Comparison of ENCODE assay signal across 8 cellular contexts in genomic region chr5:139689631-139690384, GRCh38. TPM values are rescaled to one million over a fixed set of nuclear protein-coding genes. Genes with fewer than 3 reads are reported as not detected.
DNase-seq lines count a peak whose midpoint lies in the region; ATAC-seq, FAIRE-seq and TF ChIP-seq lines count a peak whose summit lies in the region.

No MANE protein-coding gene starts in this region.

- H3K9ac ChIP-seq in HUES6 (ENCODE audit: low read length): peak overlapping the region; percentile 1

- H3K9me3 ChIP-seq in HUES6 (ENCODE audit: control insufficient read depth, insufficient read depth, low read depth, low read length): no peaks in the 10 kb centered on the region
- no peaks in the 10 kb centered on the region for H3K9me3 ChIP-seq in thyroid gland

- H3K36me3 ChIP-seq in HUES6 (ENCODE audit: control insufficient read depth, insufficient read depth, low read length) (peaks cover 9% of the 10 kb centered on the region; the same call in 1 of the 2 replicates), kidney epithelial cell (ENCODE audit: control insufficient read depth, insufficient read depth, low read length) (peaks cover 2% of the 10 kb centered on the region), thyroid gland (no peaks in the 10 kb centered on the region)

- DNase-seq in Calu3 (peak; percentile 52), astrocyte of the cerebellum (ENCODE audit: low read depth) (no peak), kidney epithelial cell (ENCODE audit: low read depth) (no peak), thyroid gland (no peak), NK-92 (lab: John Stamatoyannopoulos, UW; ENCODE audit: unreplicated experiment) (no peak), GM19239 (ENCODE audit: insufficient read length, low spot score) (no peak)

- H3K4me3 ChIP-seq in HUES6 (ENCODE audit: low read depth, low read length) (no peak overlapping the region), astrocyte of the cerebellum (ENCODE audit: low read depth, low read length) (no peak overlapping the region), kidney epithelial cell (ENCODE audit: low read depth, low read length) (no peak overlapping the region), thyroid gland (replicated peaks in 1 of 3) (no peak overlapping the region)

- 80 to 83% methylated on average over 3 to 17 of the region's 17 CpGs for WGBS in thyroid gland, 2 donors

- no TSS peak for BruUV-seq in Calu3 (replicated peaks; lab: Mats Ljungman, UMichigan)

- H3K27ac Mint-ChIP-seq in Calu3 (ENCODE audit: unreplicated experiment): peak overlapping the region; percentile 6

- H3K27me3 Mint-ChIP-seq in Calu3 (ENCODE audit: unreplicated experiment): no peaks in the 10 kb centered on the region

- no peak for ATAC-seq in HG02571 (IDR thresholded peaks at IDR 0.05; ENCODE audit: unreplicated experiment)

- H3K4me1 ChIP-seq in HUES6 (ENCODE audit: control insufficient read depth, insufficient read depth, low read length) (peaks cover 71% of the 10 kb centered on the region), thyroid gland (peaks cover 34 to 57% of the 10 kb centered on the region in 2 donors)

- in situ Hi-C loops in astrocyte of the cerebellum (cut with HindIII; ENCODE audit: low sequenced_read_pairs): loop anchor here (10.0 kb wide), 1 partner anchor 45 kb away; the partner anchor contains the start of gene CXXC5

- H3K27ac ChIP-seq in HUES6 (ENCODE audit: low read depth, low read length) (no peak overlapping the region; the same call in 1 of the 2 replicates), thyroid gland (peak overlapping the region in 2 of 3 donors; percentile 65 to 74)

- H3K36me3 Mint-ChIP-seq in Calu3 (ENCODE audit: insufficient read depth, unreplicated experiment): peaks cover 29% of the 10 kb centered on the region

- CTCF ChIA-PET in Calu3 (lab: Charles Lee): interaction anchor here (0.7 to 6.1 kb wide), 8 partner anchors 12 to 76 kb away, joined by 3 to 102 read pairs (median 6); partner anchors contain the start of gene CXXC5

- TF ChIP-seq CTCF in Calu3 (IDR thresholded peaks at IDR 0.05; ENCODE audit: unreplicated experiment) (peak; percentile 52), astrocyte of the cerebellum (IDR thresholded peaks at IDR 0.05; ENCODE audit: low read depth, low read length, missing control alignments) (peak; percentile 64), kidney epithelial cell (IDR thresholded peaks at IDR 0.05; ENCODE audit: insufficient read depth, low read length, poor library complexity, severe bottlenecking) (peak; percentile 30), thyroid gland (IDR thresholded peaks at IDR 0.05) (peak in 4 of 6 experiments; percentile 40 to 56 (median 52))

- H3K27me3 ChIP-seq in HUES6 (ENCODE audit: control insufficient read depth, insufficient read depth, low read length) (no peaks in the 10 kb centered on the region), kidney epithelial cell (ENCODE audit: control insufficient read depth, insufficient read depth, low read length) (no peaks in the 10 kb centered on the region), thyroid gland (no peaks in the 10 kb centered on the region)

- no peaks in the 10 kb centered on the region for H3K9me3 Mint-ChIP-seq in Calu3 (ENCODE audit: low read depth, unreplicated experiment)

- H3K4me3 Mint-ChIP-seq in Calu3 (ENCODE audit: low read depth, unreplicated experiment): no peak overlapping the region

- FAIRE-seq in GM19239 (lab: Jason Lieb, UNC): no peak

- H3K4me1 Mint-ChIP-seq in Calu3 (ENCODE audit: low read depth, unreplicated experiment): peaks cover 15% of the 10 kb centered on the region

- intact Hi-C loops in Calu3 (cut with micrococcal nuclease; ENCODE audit: unreplicated experiment): loop anchor here (1.0 kb wide), 1 partner anchor 57 kb away; no protein-coding TSS in a partner anchor
- intact Hi-C loops in thyroid gland (cut with DNase I): loop anchor here (5.0 to 10.0 kb wide), 2 partner anchors 53 to 75 kb away; no protein-coding TSS in a partner anchor

- TF ChIP-seq POLR2A in thyroid gland (IDR thresholded peaks at IDR 0.05): no peak

RNA-seq across cellular contexts. Expression of gene CXXC5, which starts 41.7 kb away (rescaled TPM):
- 64.1 and 69.1 TPM in 2 replicates for total RNA-seq in Calu3 (2022)
- 167 and 183 TPM in 2 replicates for total RNA-seq in kidney epithelial cell
- 10 to 100 TPM; 52.3 to 81.8 (median 62.6) TPM for total RNA-seq in thyroid gland
